ENCODE assay signal across 17 cellular contexts in genomic region chr20:14716251-14716650, GRCh38.
DNase-seq lines count a peak whose midpoint lies in the region.
"Had no signal": no experiment of that assay in that cellular context is flagged by ENCODE, and none has a peak within 500 bp of the region (broad histone marks: within the 10 kb centered on the region; RNA-seq: fewer than 3 reads in every experiment).

No MANE protein-coding gene starts in this region.

- H2AFZ ChIP-seq in neuronal stem cell (ENCODE audit: low read length) = peak overlapping the region; percentile 67

- peaks cover 61% of the 10 kb centered on the region for H3K4me1 ChIP-seq in HUES48 (ENCODE audit: control insufficient read depth, insufficient read depth, low read length)
- peaks cover 41% of the 10 kb centered on the region for H3K4me1 ChIP-seq in iPS-20b (ENCODE audit: insufficient read depth, low read length)
- H3K4me1 ChIP-seq in neuronal stem cell (ENCODE audit: control insufficient read depth in 2 of 2, insufficient read depth in 1 of 2, low read depth in 1 of 2, low read length in 2 of 2) = peaks cover 19 to 23% of the 10 kb centered on the region in 2 donors
- H3K4me1 ChIP-seq: BLaER1 had no signal

- H2BK5ac ChIP-seq in neuronal stem cell (ENCODE audit: low read length) = no peak overlapping the region

- H3K4me2 ChIP-seq in neuronal stem cell (ENCODE audit: insufficient read depth, low read length, poor library complexity, severe bottlenecking) = no peak overlapping the region
- H3K4me2 ChIP-seq: BLaER1 had no signal

- no peak overlapping the region for H2BK120ac ChIP-seq in neuronal stem cell (ENCODE audit: low read depth, low read length)

- H3K79me1 ChIP-seq in neuronal stem cell (ENCODE audit: low read depth, low read length) = no peaks in the 10 kb centered on the region

- H3K27ac ChIP-seq in HUES48 (ENCODE audit: low read depth, low read length) (peak overlapping the region; percentile 86), iPS-20b (ENCODE audit: low read length) (peak overlapping the region; percentile 89), neuronal stem cell (replicated peaks; ENCODE audit: low read length) (peak overlapping the region; percentile 75)
- H3K27ac ChIP-seq: BLaER1, transverse colon had no signal

- no peak overlapping the region for H3K9ac ChIP-seq in HUES48 (ENCODE audit: low read depth, low read length)
- H3K9ac ChIP-seq in iPS-20b (ENCODE audit: low read depth, low read length) = peak overlapping the region; percentile 62; the same call in 1 of the 2 replicates
- H3K9ac ChIP-seq in neuronal stem cell (ENCODE audit: low read depth, low read length, poor library complexity) = no peak overlapping the region
- H3K9ac ChIP-seq: BLaER1 had no signal

- H3K4ac ChIP-seq in neuronal stem cell (ENCODE audit: low read length) = no peak overlapping the region

- no peaks in the 10 kb centered on the region for H3K27me3 ChIP-seq in HUES48 (ENCODE audit: control insufficient read depth, insufficient read depth, low read length)
- H3K27me3 ChIP-seq in iPS-20b (ENCODE audit: insufficient read depth, low read length) = no peaks in the 10 kb centered on the region
- H3K27me3 ChIP-seq in neuronal stem cell (ENCODE audit: control insufficient read depth in 3 of 3, insufficient read depth in 3 of 3, low read depth in 1 of 3, low read length in 3 of 3) = no peaks in the 10 kb centered on the region
- H3K27me3 ChIP-seq: BLaER1, transverse colon had no signal

- no peak overlapping the region for H2AK5ac ChIP-seq in neuronal stem cell (ENCODE audit: low read depth, low read length)

- no peak overlapping the region for H2BK15ac ChIP-seq in neuronal stem cell (ENCODE audit: low read length)

- peak overlapping the region; percentile 40 for H3K4me3 ChIP-seq in HUES48 (ENCODE audit: low read depth, low read length)
- H3K4me3 ChIP-seq in iPS-20b (ENCODE audit: low read length) = peak overlapping the region; percentile 55
- no peak overlapping the region for H3K4me3 ChIP-seq in neuronal stem cell (ENCODE audit: low read length in 2 of 2)
- H3K4me3 ChIP-seq: BLaER1, transverse colon had no signal

- DNase-seq in ecto neural progenitor cell (ENCODE audit: low spot score) (peak; percentile 80), neuronal stem cell (ENCODE audit: low spot score) (peak; percentile 83), NCI-H524 (lab: John Stamatoyannopoulos, UW) (no peak), mucosa of gallbladder (ENCODE audit: low spot score) (no peak), NCI-H1436 (lab: John Stamatoyannopoulos, UW) (no peak)
- no peak for DNase-seq in activated CD4-positive, alpha-beta T cell treated with anti-CD3 and anti-CD28 coated beads for 48 hours
- DNase-seq: activated CD4-positive, alpha-beta T cell treated with anti-CD3 and anti-CD28 coated beads, Interleukin-2, amount 10 ng/mL, durations not matched to agents 7 days and 5 days; activated naive CD4-positive, alpha-beta T cell; activated T-cell treated with anti-CD3 and anti-CD28 coated beads, Interleukin-2, amount 50 U/mL, for 48 hours; effector CD4-positive, alpha-beta T cell; GDM1; right cardiac atrium; Right ventricle myocardium superior; transverse colon had no signal

- H4K8ac ChIP-seq in neuronal stem cell (ENCODE audit: low read depth, low read length) = no peak overlapping the region

- H3K9me3 ChIP-seq in HUES48 (ENCODE audit: control insufficient read depth, insufficient read depth, low read length) = no peaks in the 10 kb centered on the region
- no peaks in the 10 kb centered on the region for H3K9me3 ChIP-seq in iPS-20b (ENCODE audit: insufficient read depth, low read depth, low read length)
- peaks cover 0 to 4% of the 10 kb centered on the region in 2 donors for H3K9me3 ChIP-seq in neuronal stem cell (replicated peaks in 1 of 2; ENCODE audit: control insufficient read depth in 2 of 2, insufficient read depth in 1 of 2, low read depth in 1 of 2, low read length in 2 of 2)
- H3K9me3 ChIP-seq: BLaER1, transverse colon had no signal

- no peak overlapping the region for H3K23ac ChIP-seq in neuronal stem cell (ENCODE audit: low read depth, low read length, poor library complexity)

- no peaks in the 10 kb centered on the region for H3K36me3 ChIP-seq in HUES48 (ENCODE audit: control insufficient read depth, insufficient read depth, low read length)
- H3K36me3 ChIP-seq in iPS-20b (ENCODE audit: insufficient read depth, low read depth, low read length) = no peaks in the 10 kb centered on the region
- H3K36me3 ChIP-seq in neuronal stem cell (replicated peaks in 1 of 2; ENCODE audit: control insufficient read depth in 2 of 2, insufficient read depth in 2 of 2, low read length in 2 of 2) = no peaks in the 10 kb centered on the region
- H3K36me3 ChIP-seq: BLaER1, transverse colon had no signal

- no peak overlapping the region for H3K18ac ChIP-seq in neuronal stem cell (ENCODE audit: low read length)

- H2BK12ac ChIP-seq in neuronal stem cell (ENCODE audit: low read length) = no peak overlapping the region

- no CpG with 5 or more reads among the region's 4 CpGs for whole genome bisulfite sequencing in neuronal stem cell (ENCODE audit: extremely low coverage in 2 of 2, insufficient read length in 2 of 2, insufficient replicate concordance in 1 of 2), 2 donors

- H3K14ac ChIP-seq in neuronal stem cell (ENCODE audit: low read length) = no peak overlapping the region

- no peak overlapping the region for H4K91ac ChIP-seq in neuronal stem cell (ENCODE audit: low read depth, low read length, poor library complexity)

Comparison
In these comparisons a context has a peak if more than half of its experiments do, and no peak if none do; other contexts are left out.
1. H3K4me3 ChIP-seq: peak in HUES48 (single experiment) and iPS-20b (single experiment); none in neuronal stem cell (0 of 2).
2. DNase-seq: peak in ecto neural progenitor cell (single experiment) and neuronal stem cell (single experiment); none in NCI-H524 (0 of 2), mucosa of gallbladder (single experiment), activated CD4-positive, alpha-beta T cell treated with anti-CD3 and anti-CD28 coated beads for 48 hours (single experiment) and NCI-H1436 (single experiment).
3. Peak in every context shown above with its lines, with median percentiles within 50 percentile points of each other: H3K27ac ChIP-seq.